9 cellular contexts compared by ENCODE assay signal in genomic region chr11:32829157-32829679, GRCh38. TPM values are rescaled to one million over a fixed set of nuclear protein-coding genes. Genes with fewer than 3 reads are reported as not detected.
DNase-seq lines count a peak whose midpoint lies in the region; ATAC-seq and TF ChIP-seq lines count a peak whose summit lies in the region.
"Had no signal": no experiment of that assay in that cellular context is flagged by ENCODE, and none has a peak within 500 bp of the region (broad histone marks: within the 10 kb centered on the region; RNA-seq: fewer than 3 reads in every experiment).

No MANE protein-coding gene starts in this region.

- H3K9me2 ChIP-seq in PC-3 (replicated peaks; ENCODE audit: low read length) = no peaks in the 10 kb centered on the region

- H3K36me3 Mint-ChIP-seq in activated T-cell treated with anti-CD3 and anti-CD28 coated beads, Interleukin-2, amount 50 U/mL, for 4 hours (ENCODE audit: insufficient read depth) = no peaks in the 10 kb centered on the region
- no peaks in the 10 kb centered on the region for H3K36me3 Mint-ChIP-seq in neural progenitor cell

- H2AFZ ChIP-seq in PC-3 (ENCODE audit: low read length) = peak overlapping the region; percentile 98
- peak overlapping the region; percentile 95 for H2AFZ ChIP-seq in neural progenitor cell (replicated peaks)

- H3K36me3 ChIP-seq in PC-3 (ENCODE audit: low read depth, low read length) (no peaks in the 10 kb centered on the region), neural progenitor cell (no peaks in the 10 kb centered on the region)

- TF ChIP-seq CTCF in PC-3 (conservative IDR thresholded peaks at IDR 0.05; ENCODE audit: low read depth, low read length) = no peak
- TF ChIP-seq CTCF in epithelial cell of esophagus (IDR thresholded peaks at IDR 0.05; ENCODE audit: insufficient read depth, low read depth, low read length, missing control alignments) = no peak
- no peak for TF ChIP-seq CTCF in neural progenitor cell (IDR thresholded peaks at IDR 0.05)

- peak overlapping the region; percentile 99 for H3K4me2 ChIP-seq in PC-3 (ENCODE audit: low read length)
- H3K4me2 ChIP-seq in neural progenitor cell = peak overlapping the region; percentile 92

- no peaks in the 10 kb centered on the region for H3K9me3 Mint-ChIP-seq in activated T-cell treated with anti-CD3 and anti-CD28 coated beads, Interleukin-2, amount 50 U/mL, for 4 hours
- no peaks in the 10 kb centered on the region for H3K9me3 Mint-ChIP-seq in neural progenitor cell

- H3K4me1 ChIP-seq in PC-3 (ENCODE audit: insufficient read depth, low read length) = peaks cover 36% of the 10 kb centered on the region
- no peaks in the 10 kb centered on the region for H3K4me1 ChIP-seq in neural progenitor cell

- H3K9me3 ChIP-seq in PC-3 (ENCODE audit: low read length) (no peaks in the 10 kb centered on the region), neural progenitor cell (ENCODE audit: low read depth) (no peaks in the 10 kb centered on the region)

- H3K9ac ChIP-seq in PC-3 (ENCODE audit: low read length) = peak overlapping the region; percentile 91
- H3K9ac ChIP-seq in neural progenitor cell = no peak overlapping the region

- intact Hi-C loops in PC-3 (cut with micrococcal nuclease) = no loop called here

- H3K27me3 Mint-ChIP-seq in activated T-cell treated with anti-CD3 and anti-CD28 coated beads, Interleukin-2, amount 50 U/mL, for 4 hours (ENCODE audit: low read depth) = peaks cover 24% of the 10 kb centered on the region
- peaks cover 36% of the 10 kb centered on the region for H3K27me3 Mint-ChIP-seq in neural progenitor cell (ENCODE audit: insufficient read depth, low read depth)

- no peaks in the 10 kb centered on the region for H3K27me3 ChIP-seq in PC-3 (ENCODE audit: low read length)
- peaks cover 59% of the 10 kb centered on the region for H3K27me3 ChIP-seq in neural progenitor cell

- BruUV-seq in PC-3 (replicated peaks; lab: Mats Ljungman, UMichigan) = TSS peak; percentile 87

- H3F3A ChIP-seq in PC-3 (ENCODE audit: low read length, unreplicated experiment) (no peaks in the 10 kb centered on the region), neural progenitor cell (ENCODE audit: low read depth) (peaks cover 18% of the 10 kb centered on the region)

- peak overlapping the region; percentile 85 for H3K4me3 Mint-ChIP-seq in activated T-cell treated with anti-CD3 and anti-CD28 coated beads, Interleukin-2, amount 50 U/mL, for 4 hours
- peak overlapping the region; percentile 88 for H3K4me3 Mint-ChIP-seq in neural progenitor cell

- POLR2A ChIA-PET in PC-3 (lab: Charles Lee; ENCODE audit: unreplicated experiment) = interaction anchor here (0.6 kb wide), 1 partner anchor 210 kb away, joined by 4 read pairs; no protein-coding TSS in a partner anchor

- H3K4me3 ChIP-seq in PC-3 (ENCODE audit: low read length) (peak overlapping the region; percentile 85), epithelial cell of esophagus (ENCODE audit: low read length) (peak overlapping the region; percentile 89), neural progenitor cell (peak overlapping the region; percentile 67)

- H4K20me1 ChIP-seq in PC-3 (ENCODE audit: low read length) = no peaks in the 10 kb centered on the region
- H4K20me1 ChIP-seq in neural progenitor cell (ENCODE audit: low read depth) = no peaks in the 10 kb centered on the region

- H3K27ac ChIP-seq in PC-3 (ENCODE audit: low read length) (peak overlapping the region; percentile 83), neural progenitor cell (no peak overlapping the region)

- peak; percentile 29 to 35 for ATAC-seq in activated T-cell treated with anti-CD3 and anti-CD28 coated beads, Interleukin-2, amount 50 U/mL, for 4 hours
- ATAC-seq in HG02642 (IDR thresholded peaks at IDR 0.05; ENCODE audit: poor library complexity, unreplicated experiment) = peak; percentile 43
- ATAC-seq in PC-3 = peak; percentile 37

- H3K79me2 ChIP-seq in PC-3 (ENCODE audit: low read length) (peaks cover 23% of the 10 kb centered on the region), neural progenitor cell (ENCODE audit: low read depth) (no peaks in the 10 kb centered on the region)

- DNase-seq in activated T-cell treated with anti-CD3 and anti-CD28 coated beads, Interleukin-2, amount 50 U/mL, for 4 hours = no peak
- no peak for DNase-seq in activated T-cell treated with anti-CD3 and anti-CD28 coated beads, Interleukin-2, amount 50 U/mL, for 48 hours
- peak; percentile 44 for DNase-seq in PC-3
- peak; percentile 36 for DNase-seq in epithelial cell of esophagus (ENCODE audit: low read depth)
- no peak for DNase-seq in neural progenitor cell (ENCODE audit: low spot score)
- DNase-seq in NK-92 treated with Interleukin-12 subunit alpha and Interleukin-12 subunit beta, amount 100 ng/mL, for 24 hours (lab: John Stamatoyannopoulos, UW) = no peak
- DNase-seq in NCI-H524 treated with DMSO at 0.1 percent for 48 hours (lab: John Stamatoyannopoulos, UW) = no peak

- no peak overlapping the region for H3K27ac Mint-ChIP-seq in neural progenitor cell

- CTCF ChIA-PET in PC-3 (lab: Charles Lee) = no interaction called here

- peaks cover 7% of the 10 kb centered on the region for H3K4me1 Mint-ChIP-seq in activated T-cell treated with anti-CD3 and anti-CD28 coated beads, Interleukin-2, amount 50 U/mL, for 4 hours (ENCODE audit: low read depth)
- peaks cover 12% of the 10 kb centered on the region for H3K4me1 Mint-ChIP-seq in neural progenitor cell

RNA-seq across cellular contexts. Expression of gene PRRG4, which starts 0.5 kb away (rescaled TPM):
- under 1 TPM; 0.45 to 0.68 (median 0.56) TPM for total RNA-seq in activated T-cell treated with anti-CD3 and anti-CD28 coated beads, Interleukin-2, amount 50 U/mL, for 4 hours
- total RNA-seq in PC-3 (2014; rRNA removed) (12.9 and 17.9 TPM in 2 replicates), neural progenitor cell (ENCODE audit: low replicate concordance) (0.06 and 0.19 TPM in 2 replicates)

RNA-seq across cellular contexts. Expression of gene CCDC73, which starts 34.8 kb away (rescaled TPM):
- total RNA-seq in activated T-cell treated with anti-CD3 and anti-CD28 coated beads, Interleukin-2, amount 50 U/mL, for 4 hours = under 1 TPM in 1 of 3 donors, not detected in 2; 0.05 TPM
- 0.04 TPM in 1 of 2 replicates, not detected in the other for total RNA-seq in PC-3 (2014; rRNA removed)
- not detected in 2 replicates for total RNA-seq in neural progenitor cell (ENCODE audit: low replicate concordance)
- total RNA-seq: frontal cortex had no signal

Comparison
In these comparisons a context has a peak if more than half of its experiments do, and no peak if none do; other contexts are left out.
1. DNase-seq: peak in PC-3 (single experiment) and epithelial cell of esophagus (single experiment); none in activated T-cell treated with anti-CD3 and anti-CD28 coated beads, Interleukin-2, amount 50 U/mL, for 4 hours (single experiment), activated T-cell treated with anti-CD3 and anti-CD28 coated beads, Interleukin-2, amount 50 U/mL, for 48 hours (0 of 2), neural progenitor cell (single experiment), NK-92 treated with Interleukin-12 subunit alpha and Interleukin-12 subunit beta, amount 100 ng/mL, for 24 hours (single experiment) and NCI-H524 treated with DMSO at 0.1 percent for 48 hours (single experiment).
2. Peak in every context shown above with its lines, with median percentiles within 50 percentile points of each other: ATAC-seq and H3K4me3 ChIP-seq.